ENCODE assay signal across 28 cellular contexts in the genomic region with DNA sequence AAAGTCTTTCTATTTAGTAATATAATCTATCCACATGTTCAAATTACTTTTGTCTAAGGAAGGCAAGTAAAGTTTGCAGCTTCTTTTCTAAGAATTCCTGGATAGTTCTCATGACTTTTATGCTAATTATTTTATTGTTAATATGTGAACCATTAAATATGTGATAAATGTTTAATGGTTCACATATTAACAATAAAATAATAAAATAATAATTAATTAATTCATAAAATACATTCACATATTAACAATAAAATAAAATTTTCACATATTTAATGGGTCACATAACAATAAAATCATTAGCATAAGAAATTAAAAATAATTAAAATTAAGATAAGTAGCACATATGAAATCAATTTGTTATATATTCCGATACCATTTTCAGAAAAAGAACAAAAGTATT.
"Had no signal": no experiment of that assay in that cellular context is flagged by ENCODE, and none has a peak within 500 bp of the region (broad histone marks: within the 10 kb centered on the region; RNA-seq: fewer than 3 reads in every experiment).

No MANE protein-coding gene starts in this region.

- H3K27me3 Mint-ChIP-seq: naive B cell; progenitor cell of endocrine pancreas; stimulated activated naive B cell treated with anti-CD40 and anti-IgM and Interleukin-4, amounts not matched to agents 10 μg/mL and 1 μg/mL and 100 μg/mL, for 72 hours; stimulated activated naive CD8-positive, alpha-beta T cell treated with anti-CD3 and anti-CD28 coated beads, Interleukin-15, Interleukin-2, amounts not matched to agents 100 ng/mL and 50 ng/mL, for 24 hours had no signal

- H3K27me3 ChIP-seq: neural progenitor cell, neutrophil, right atrium auricular region, right lobe of liver, suprapubic skin, tibial artery, upper lobe of right lung had no signal

- H3K4me1 ChIP-seq: left ventricle myocardium inferior, neural progenitor cell, right atrium auricular region, right lobe of liver, suprapubic skin, tibial artery, upper lobe of right lung had no signal

- H3K27ac ChIP-seq: left ventricle myocardium inferior, neural progenitor cell, neutrophil, right atrium auricular region, right lobe of liver, suprapubic skin, thoracic aorta, tibial artery, upper lobe of right lung had no signal

- H3K36me3 ChIP-seq: left ventricle myocardium inferior, neural progenitor cell, neutrophil, right atrium auricular region, right lobe of liver, suprapubic skin, thoracic aorta, tibial artery, upper lobe of right lung had no signal

- FAIRE-seq: islet of Langerhans, urothelium cell line had no signal

- H3K36me3 Mint-ChIP-seq: immature natural killer cell; naive B cell; natural killer cell; neural progenitor cell; stimulated activated naive B cell treated with anti-CD40 and anti-IgM and Interleukin-4, amounts not matched to agents 10 μg/mL and 1 μg/mL and 100 μg/mL, for 72 hours had no signal

- H3K9me3 ChIP-seq: neutrophil, right atrium auricular region, right lobe of liver, suprapubic skin, thoracic aorta, tibial artery, upper lobe of right lung had no signal

- H3K4me3 ChIP-seq: left ventricle myocardium inferior, lung, neural progenitor cell, right atrium auricular region, right lobe of liver, suprapubic skin, thoracic aorta, tibial artery, upper lobe of right lung had no signal

- H3K27ac Mint-ChIP-seq: immature natural killer cell; mesothelial cell of epicardium; naive B cell; natural killer cell; nephron progenitor cell; neural progenitor cell; progenitor cell of endocrine pancreas; stimulated activated naive B cell treated with anti-CD40 and anti-IgM and Interleukin-4, amounts not matched to agents 10 μg/mL and 1 μg/mL and 100 μg/mL, for 72 hours; stimulated activated naive CD8-positive, alpha-beta T cell treated with anti-CD3 and anti-CD28 coated beads, Interleukin-15, Interleukin-2, amounts not matched to agents 100 ng/mL and 50 ng/mL, for 24 hours had no signal

- H3K9me3 Mint-ChIP-seq: nephron progenitor cell, neural progenitor cell had no signal

- ATAC-seq: natural killer cell; right lobe of liver; stimulated activated naive B cell treated with anti-CD40 and anti-IgM and Interleukin-4, amounts not matched to agents 10 μg/mL and 1 μg/mL and 100 μg/mL, for 72 hours; upper lobe of right lung had no signal

- DNase-seq: hypothalamus; immature natural killer cell; left ventricle myocardium inferior; mesendoderm; naive B cell; natural killer cell; nephron progenitor cell; occipital lobe; right lobe of liver; stimulated activated CD4-positive, alpha-beta T cell treated with anti-CD3 and anti-CD28 coated beads, Interleukin-12 subunit alpha, Interleukin-12 subunit beta, amount 100 ng/mL, for 4 hours; stimulated activated CD4-positive, alpha-beta T cell treated with anti-CD3 and anti-CD28 coated beads, Interleukin-15, amount 100 ng/mL, for 24 hours; stimulated activated CD4-positive, alpha-beta T cell treated with anti-CD3 and anti-CD28 coated beads, Interleukin-2, amount 100 ng/mL, for 24 hours; stimulated activated CD4-positive, alpha-beta T cell treated with anti-CD3 and anti-CD28 coated beads, Interleukin-4, amount 100 ng/mL, for 1 hour; stimulated activated naive B cell treated with anti-CD40 and anti-IgM and Interleukin-4, amounts not matched to agents 10 μg/mL and 1 μg/mL and 100 μg/mL, for 72 hours; tibial artery; trophoblast cell; upper lobe of right lung had no signal

- H3K4me3 Mint-ChIP-seq: immature natural killer cell; mesothelial cell of epicardium; naive B cell; natural killer cell; nephron progenitor cell; neural progenitor cell; stimulated activated naive B cell treated with anti-CD40 and anti-IgM and Interleukin-4, amounts not matched to agents 10 μg/mL and 1 μg/mL and 100 μg/mL, for 72 hours; stimulated activated naive CD8-positive, alpha-beta T cell treated with anti-CD3 and anti-CD28 coated beads, Interleukin-15, Interleukin-2, amounts not matched to agents 100 ng/mL and 50 ng/mL, for 24 hours had no signal

- H3K4me1 Mint-ChIP-seq: immature natural killer cell; mesothelial cell of epicardium; naive B cell; natural killer cell; nephron progenitor cell; neural progenitor cell; stimulated activated naive B cell treated with anti-CD40 and anti-IgM and Interleukin-4, amounts not matched to agents 10 μg/mL and 1 μg/mL and 100 μg/mL, for 72 hours had no signal
